In genomic region chr9:96363175-96363967, GRCh38 we compare ENCODE assay signal across 23 cellular contexts. TPM values are rescaled to one million over a fixed set of nuclear protein-coding genes. Genes with fewer than 3 reads are reported as not detected.
A peak's percentile ranks its signal among the peaks of the same experiment; 100 is the strongest.
DNase-seq lines count a peak whose midpoint lies in the region; ATAC-seq, FAIRE-seq and TF ChIP-seq lines count a peak whose summit lies in the region.
"Had no signal": no experiment of that assay in that cellular context is flagged by ENCODE, and none has a peak within 500 bp of the region (broad histone marks: within the 10 kb centered on the region; RNA-seq: fewer than 3 reads in every experiment).

No MANE protein-coding gene starts in this region.

- CTCF ChIA-PET in mammary epithelial cell (lab: Charles Lee; ENCODE audit: low non-redundant PET), result no interaction called here
- CTCF ChIA-PET in endothelial cell of umbilical vein (lab: Charles Lee), result no interaction called here

- H3K4me2 ChIP-seq in mammary epithelial cell (ENCODE audit: insufficient read depth, low read depth, low read length), result no peak overlapping the region
- no peak overlapping the region for H3K4me2 ChIP-seq in endothelial cell of umbilical vein (ENCODE audit: insufficient read depth, low read length)
- H3K4me2 ChIP-seq: GM23338, PC-9, SK-N-SH had no signal

- H3K4me3 Mint-ChIP-seq in T-helper 17 cell, result no peak overlapping the region
- H3K4me3 Mint-ChIP-seq: B cell, GM23338 had no signal

- peaks cover 11% of the 10 kb centered on the region for H3K36me3 ChIP-seq in mammary epithelial cell (ENCODE audit: insufficient read depth, low read length)
- H3K36me3 ChIP-seq in breast epithelium, result peaks cover 2% of the 10 kb centered on the region
- peaks cover 4 to 8% of the 10 kb centered on the region in 2 experiments for H3K36me3 ChIP-seq in endothelial cell of umbilical vein (ENCODE audit: control insufficient read depth in 2 of 2, extremely low read depth in 1 of 2, insufficient read depth in 2 of 2, low read length in 2 of 2)
- H3K36me3 ChIP-seq in gastroesophageal sphincter, result peaks cover 0 to 88% of the 10 kb centered on the region in 2 donors

- H2AFZ ChIP-seq in mammary epithelial cell (ENCODE audit: low read depth, low read length) (no peak overlapping the region), endothelial cell of umbilical vein (ENCODE audit: low read depth, low read length) (no peak overlapping the region)
- H2AFZ ChIP-seq: GM23338, PC-9 had no signal

- peak; percentile 18 for FAIRE-seq in endothelial cell of umbilical vein (lab: Jason Lieb, UNC)
- FAIRE-seq: A204.1, GM12892, GM18507, HTR-8/SVneo had no signal

- H3K36me3 Mint-ChIP-seq in T-helper 17 cell (ENCODE audit: low read depth), result peaks cover 2% of the 10 kb centered on the region

- DNase-seq in mammary epithelial cell (no peak), breast epithelium (ENCODE audit: low spot score in 2 of 2) (no peak), T-helper 17 cell (no peak), endothelial cell of umbilical vein (ENCODE audit: low read depth, low spot score) (no peak), NCI-H226 (no peak), NCI-H1105 treated with DMSO at 0.1 percent for 48 hours (lab: John Stamatoyannopoulos, UW) (no peak)
- DNase-seq: DND-41, IMR-90, NCI-H1105, NCI-H2029 treated with DMSO at 0.1 percent for 48 hours, NCI-H526, PC-9, SHP77 treated with DMSO at 0.1 percent for 48 hours, SK-N-SH had no signal

- no peak for ATAC-seq in T-helper 17 cell
- no peak for ATAC-seq in gastroesophageal sphincter
- ATAC-seq: GM23338 had no signal

- H3K27me3 Mint-ChIP-seq in T-helper 17 cell, result no peaks in the 10 kb centered on the region
- H3K27me3 Mint-ChIP-seq: B cell had no signal

- WGBS in mammary epithelial cell (ENCODE audit: low coverage, missing lambda C conversion rate), result 94% methylated on average over 5 of the region's 9 CpGs
- 90% methylated on average over 5 to 8 of the region's 9 CpGs for WGBS in gastroesophageal sphincter (ENCODE audit: low coverage in 1 of 2), 2 donors

- H3K4me3 ChIP-seq in mammary epithelial cell (replicated peaks in 1 of 3; ENCODE audit: insufficient read depth in 1 of 3, low read depth in 2 of 3, low read length in 3 of 3) (no peak overlapping the region), breast epithelium (no peak overlapping the region), endothelial cell of umbilical vein (replicated peaks in 1 of 3; ENCODE audit: insufficient read depth in 1 of 3, low read depth in 1 of 3, low read length in 3 of 3) (no peak overlapping the region), gastroesophageal sphincter (no peak overlapping the region)
- H3K4me3 ChIP-seq: GM23338, HAP-1, PC-9 had no signal

- no peaks in the 10 kb centered on the region for H3K9me1 ChIP-seq in endothelial cell of umbilical vein (replicated peaks; ENCODE audit: control insufficient read depth, extremely low read depth, insufficient read depth, low read length)

- H3K27ac Mint-ChIP-seq in T-helper 17 cell, result peak overlapping the region; percentile 39
- H3K27ac Mint-ChIP-seq: B cell, GM23338 had no signal

- H3K27ac ChIP-seq in mammary epithelial cell (ENCODE audit: insufficient read depth, low read depth, low read length) (no peak overlapping the region), breast epithelium (no peak overlapping the region), endothelial cell of umbilical vein (ENCODE audit: insufficient read depth, low read depth, low read length) (no peak overlapping the region), gastroesophageal sphincter (no peak overlapping the region)
- H3K27ac ChIP-seq: PC-9, RWPE1 had no signal

- peaks cover 2% of the 10 kb centered on the region for H3K4me1 Mint-ChIP-seq in T-helper 17 cell
- H3K4me1 Mint-ChIP-seq: B cell, GM23338 had no signal

- TF ChIP-seq EP300 in gastroesophageal sphincter (IDR thresholded peaks at IDR 0.05), result no peak

- H4K20me1 ChIP-seq in mammary epithelial cell (ENCODE audit: insufficient read depth, low read length), result no peaks in the 10 kb centered on the region
- no peaks in the 10 kb centered on the region for H4K20me1 ChIP-seq in endothelial cell of umbilical vein (replicated peaks; ENCODE audit: control insufficient read depth, extremely low read depth, insufficient read depth, low read length)

- POLR2A ChIA-PET in endothelial cell of umbilical vein (lab: Charles Lee), result no interaction called here

- no peaks in the 10 kb centered on the region for H3K9me3 ChIP-seq in mammary epithelial cell (replicated peaks; ENCODE audit: insufficient read depth, low read length)
- H3K9me3 ChIP-seq in breast epithelium, result no peaks in the 10 kb centered on the region
- H3K9me3 ChIP-seq in T-helper 17 cell (ENCODE audit: control insufficient read depth, low read length, poor library complexity, severe bottlenecking), result no peaks in the 10 kb centered on the region
- H3K9me3 ChIP-seq in endothelial cell of umbilical vein (replicated peaks; ENCODE audit: control insufficient read depth, insufficient read depth, low read length), result no peaks in the 10 kb centered on the region
- H3K9me3 ChIP-seq in gastroesophageal sphincter, result no peaks in the 10 kb centered on the region
- H3K9me3 ChIP-seq: HAP-1, SK-N-SH had no signal

- H3K27me3 ChIP-seq in mammary epithelial cell (ENCODE audit: insufficient read depth, low read length) (no peaks in the 10 kb centered on the region), breast epithelium (no peaks in the 10 kb centered on the region), endothelial cell of umbilical vein (ENCODE audit: control insufficient read depth in 2 of 2, insufficient read depth in 2 of 2, low read length in 2 of 2) (no peaks in the 10 kb centered on the region), gastroesophageal sphincter (no peaks in the 10 kb centered on the region)

- TF ChIP-seq POLR2A in breast epithelium (IDR thresholded peaks at IDR 0.05) (no peak), endothelial cell of umbilical vein (IDR thresholded peaks at IDR 0.05; ENCODE audit: low read depth, low read length) (no peak), gastroesophageal sphincter (IDR thresholded peaks at IDR 0.05) (no peak)

- BruUV-seq in mammary epithelial cell (replicated peaks; lab: Mats Ljungman, UMichigan) (TSS peak; percentile 16), endothelial cell of umbilical vein (replicated peaks; lab: Mats Ljungman, UMichigan) (no TSS peak)

- H3K4me1 ChIP-seq in mammary epithelial cell (ENCODE audit: insufficient read depth, low read length) (no peaks in the 10 kb centered on the region), breast epithelium (no peaks in the 10 kb centered on the region), endothelial cell of umbilical vein (ENCODE audit: control insufficient read depth, extremely low read depth, insufficient read depth, low read length) (no peaks in the 10 kb centered on the region), gastroesophageal sphincter (no peaks in the 10 kb centered on the region)
- H3K4me1 ChIP-seq: HAP-1 had no signal

- dilution Hi-C loops in mammary epithelial cell (cut with HindIII; ENCODE audit: low sequenced_read_pairs), result no loop called here
- dilution Hi-C loops in endothelial cell of umbilical vein (cut with MboI; ENCODE audit: extremely low pct_ligation_motif_present, low sequenced_read_pairs), result no loop called here

- H3K9ac ChIP-seq in mammary epithelial cell (ENCODE audit: insufficient read depth, low read length) (no peak overlapping the region), endothelial cell of umbilical vein (replicated peaks; ENCODE audit: extremely low read depth, insufficient read depth, low read length) (no peak overlapping the region)
- H3K9ac ChIP-seq: SK-N-SH had no signal

- no peak for TF ChIP-seq CTCF in mammary epithelial cell (conservative IDR thresholded peaks at IDR 0.05 in 1 of 2, IDR thresholded peaks at IDR 0.05 in 1 of 2; ENCODE audit: extremely low read depth in 1 of 2, insufficient read depth in 1 of 2, low read depth in 1 of 2, low read length in 2 of 2)
- TF ChIP-seq CTCF in breast epithelium (IDR thresholded peaks at IDR 0.05), result no peak
- no peak for TF ChIP-seq CTCF in endothelial cell of umbilical vein (IDR thresholded peaks at IDR 0.05; ENCODE audit: extremely low read depth in 1 of 2, insufficient read depth in 1 of 2, low read depth in 1 of 2, low read length in 2 of 2)
- no peak for TF ChIP-seq CTCF in gastroesophageal sphincter (IDR thresholded peaks at IDR 0.05)

- in situ Hi-C loops in mammary epithelial cell (cut with MboI; ENCODE audit: low sequenced_read_pairs in 2 of 2), result no loop called here

- intact Hi-C loops in mammary epithelial cell (cut with micrococcal nuclease), result no loop called here
- intact Hi-C loops in breast epithelium (cut with DNase I; ENCODE audit: low total_unique reads), result no loop called here
- intact Hi-C loops in endothelial cell of umbilical vein (cut with micrococcal nuclease), result no loop called here

- H3K79me2 ChIP-seq in mammary epithelial cell (ENCODE audit: insufficient read depth, low read length) (no peaks in the 10 kb centered on the region), endothelial cell of umbilical vein (ENCODE audit: control insufficient read depth, insufficient read depth, low read length) (no peaks in the 10 kb centered on the region)

RNA-seq across cellular contexts. Expression of gene SLC35D2, which starts 20.1 kb away (rescaled TPM):
- total RNA-seq in mammary epithelial cell (10 to 100 TPM; 16.7 to 20.9 TPM), breast epithelium (10 to 100 TPM; 21.2 to 25.6 (median 21.3) TPM), T-helper 17 cell (10 to 100 TPM; 23.5 to 31.7 TPM), endothelial cell of umbilical vein (28.4 and 29.9 TPM in 2 replicates), gastroesophageal sphincter (10 to 100 TPM; 16.6 to 39.3 (median 26.1) TPM)
- polyA plus RNA-seq in mammary epithelial cell (13.1 TPM), endothelial cell of umbilical vein (15.6 and 21.1 TPM in 2 replicates)
- polyA minus RNA-seq in mammary epithelial cell (47.4 TPM), endothelial cell of umbilical vein (11.1 and 16.6 TPM in 2 replicates)
- polyA plus RNA-seq in endothelial cell of umbilical vein (2011; cell fraction: cytosol; rRNA removed), result 24.1 and 24.2 TPM in 2 replicates
- 22.2 and 23.3 TPM in 2 replicates for polyA plus RNA-seq in endothelial cell of umbilical vein (2011; cell fraction: nucleus; rRNA removed)
- 33.7 and 37.9 TPM in 2 replicates for polyA plus RNA-seq in endothelial cell of umbilical vein (2012)
- polyA minus RNA-seq in endothelial cell of umbilical vein (2011; cell fraction: cytosol; rRNA and poly(A)+ RNA removed), result 5.9 TPM
- polyA minus RNA-seq in endothelial cell of umbilical vein (2011; cell fraction: nucleus; rRNA and poly(A)+ RNA removed), result 12.8 and 15.9 TPM in 2 replicates

RNA-seq across cellular contexts. Expression of gene ZNF367, which starts 54.8 kb away (rescaled TPM):
- total RNA-seq in mammary epithelial cell (1 to 10 TPM; 1.5 to 7.9 TPM), breast epithelium (1 to 10 TPM in 2 of 3 donors, under 1 TPM in 1; 0.98 to 1.8 (median 1.2) TPM), T-helper 17 cell (1 to 10 TPM; 4.7 to 6.9 TPM), endothelial cell of umbilical vein (8.6 and 10.0 TPM in 2 replicates), gastroesophageal sphincter (1 to 10 TPM; 1.4 to 3.7 (median 2.5) TPM)
- polyA plus RNA-seq in mammary epithelial cell (4.2 TPM), endothelial cell of umbilical vein (1.2 and 1.7 TPM in 2 replicates)
- polyA minus RNA-seq in mammary epithelial cell (4.9 TPM), endothelial cell of umbilical vein (2.2 and 2.7 TPM in 2 replicates)
- 2.0 and 2.1 TPM in 2 replicates for polyA plus RNA-seq in endothelial cell of umbilical vein (2011; cell fraction: cytosol; rRNA removed)
- 4.0 and 5.4 TPM in 2 replicates for polyA plus RNA-seq in endothelial cell of umbilical vein (2011; cell fraction: nucleus; rRNA removed)
- 1.5 and 3.0 TPM in 2 replicates for polyA plus RNA-seq in endothelial cell of umbilical vein (2012)
- 20.9 TPM for polyA minus RNA-seq in endothelial cell of umbilical vein (2011; cell fraction: cytosol; rRNA and poly(A)+ RNA removed)
- polyA minus RNA-seq in endothelial cell of umbilical vein (2011; cell fraction: nucleus; rRNA and poly(A)+ RNA removed), result 3.6 and 3.8 TPM in 2 replicates
